ENCODE assay signal across 20 cellular contexts in genomic region chr15:44011238-44011873, GRCh38.
"Had no signal": no experiment of that assay in that cellular context is flagged by ENCODE, and none has a peak within 500 bp of the region (broad histone marks: within the 10 kb centered on the region; RNA-seq: fewer than 3 reads in every experiment).

No MANE protein-coding gene starts in this region.

- H3K27ac ChIP-seq: epithelial cell of prostate, esophagus muscularis mucosa, gastroesophageal sphincter, left ventricle myocardium inferior, sigmoid colon, stomach, thoracic aorta had no signal

- H3K9me3 ChIP-seq: esophagus muscularis mucosa, gastroesophageal sphincter, left ventricle myocardium inferior, sigmoid colon, stomach, thoracic aorta had no signal

- H3K36me3 ChIP-seq: esophagus muscularis mucosa, gastroesophageal sphincter, left ventricle myocardium inferior, sigmoid colon, stomach, thoracic aorta had no signal

- H3K4me1 ChIP-seq: esophagus muscularis mucosa, gastroesophageal sphincter, left ventricle myocardium inferior, sigmoid colon, stomach had no signal

- H3K27me3 ChIP-seq: gastroesophageal sphincter, sigmoid colon, stomach had no signal

- H3K27ac Mint-ChIP-seq: dendritic cell treated with granulocyte-macrophage colony-stimulating factor and Interleukin-4, amounts not matched to agents 40 ng/mL and 50 ng/mL, for 4 days; effector memory CD8-positive, alpha-beta T cell; immature natural killer cell; naive B cell had no signal

- ATAC-seq: effector memory CD8-positive, alpha-beta T cell; gastroesophageal sphincter had no signal

- DNase-seq: effector memory CD8-positive, alpha-beta T cell; immature natural killer cell; left ventricle myocardium inferior; mesenchymal stem cell; midbrain; naive B cell; posterior cingulate gyrus; sigmoid colon; small intestine; stimulated activated CD4-positive, alpha-beta T cell treated with anti-CD3 and anti-CD28 coated beads, Interleukin-12 subunit alpha, Interleukin-12 subunit beta, amount 100 ng/mL, for 4 hours; stimulated activated naive CD4-positive, alpha-beta T cell; stomach; substantia nigra had no signal

- H3K4me3 ChIP-seq: esophagus muscularis mucosa, gastroesophageal sphincter, left ventricle myocardium inferior, lung, sigmoid colon, stomach, thoracic aorta had no signal

- H3K4me3 Mint-ChIP-seq: dendritic cell treated with granulocyte-macrophage colony-stimulating factor and Interleukin-4, amounts not matched to agents 40 ng/mL and 50 ng/mL, for 4 days; effector memory CD8-positive, alpha-beta T cell; immature natural killer cell; naive B cell; nephron had no signal

- H3K36me3 Mint-ChIP-seq: immature natural killer cell, naive B cell had no signal

- H3K4me1 Mint-ChIP-seq: immature natural killer cell, naive B cell had no signal

- H3K9me3 Mint-ChIP-seq: dendritic cell treated with granulocyte-macrophage colony-stimulating factor and Interleukin-4, amounts not matched to agents 40 ng/mL and 50 ng/mL, for 4 days; effector memory CD8-positive, alpha-beta T cell; immature natural killer cell; naive B cell; nephron had no signal
